Comparison of ENCODE assay signal across 25 cellular contexts in genomic region chr18:4797286-4797685, GRCh38.
DNase-seq lines count a peak whose midpoint lies in the region; FAIRE-seq and TF ChIP-seq lines count a peak whose summit lies in the region.
"Had no signal": no experiment of that assay in that cellular context is flagged by ENCODE, and none has a peak within 500 bp of the region (broad histone marks: within the 10 kb centered on the region; RNA-seq: fewer than 3 reads in every experiment).

No MANE protein-coding gene starts in this region.

- H3K9me1 ChIP-seq in keratinocyte (ENCODE audit: control insufficient read depth, extremely low read depth, insufficient read depth, low read length): no peaks in the 10 kb centered on the region

- 82% methylated on average over 1 of the region's 1 CpG for WGBS in mammary epithelial cell (ENCODE audit: low coverage, missing lambda C conversion rate)
- WGBS in H1 (ENCODE audit: extremely low coverage in 1 of 2, insufficient coverage in 1 of 2, insufficient read length in 1 of 2, insufficient replicate concordance in 2 of 2, low coverage in 1 of 2, low lambda C conversion rate in 2 of 2, missing lambda C conversion rate in 1 of 2), 2 experiments: 95% methylated on average over 1 of the region's 1 CpG; no CpG with 5 or more reads in 1 of the 2 experiments
- 44% methylated on average over 1 of the region's 1 CpG for WGBS in smooth muscle cell (ENCODE audit: low lambda C conversion rate)

- CTCF ChIA-PET in mammary epithelial cell (lab: Charles Lee; ENCODE audit: low non-redundant PET): no interaction called here
- CTCF ChIA-PET in MCF 10A (lab: Yijun Ruan, JAX): no interaction called here
- CTCF ChIA-PET in H1 (lab: Charles Lee; ENCODE audit: partially characterized antibody): no interaction called here

- no peak overlapping the region for H3K18ac ChIP-seq in H1 (ENCODE audit: extremely low read depth, low read length)

- no peak overlapping the region for H2BK5ac ChIP-seq in H1 (ENCODE audit: low read depth, low read length)

- BruUV-seq in mammary epithelial cell (replicated peaks; lab: Mats Ljungman, UMichigan) (no TSS peak), MCF 10A (replicated peaks; lab: Mats Ljungman, UMichigan) (no TSS peak)

- no peak overlapping the region for H2AK5ac ChIP-seq in H1 (ENCODE audit: low read depth, low read length)

- no peak overlapping the region for H2BK120ac ChIP-seq in H1 (replicated peaks; ENCODE audit: low read depth, low read length)

- H3K56ac ChIP-seq in H1 (replicated peaks; ENCODE audit: insufficient read length, low read depth, low read length): no peak overlapping the region

- no peak overlapping the region for H2BK20ac ChIP-seq in H1 (ENCODE audit: low read length)

- no peaks in the 10 kb centered on the region for H3K27me3 Mint-ChIP-seq in MCF 10A (ENCODE audit: insufficient read depth, unreplicated experiment)
- H3K27me3 Mint-ChIP-seq: B cell; CD4-positive, CD25-positive, alpha-beta regulatory T cell had no signal

- H3K79me2 ChIP-seq in mammary epithelial cell (ENCODE audit: insufficient read depth, low read length) (no peaks in the 10 kb centered on the region), H1 (ENCODE audit: control insufficient read depth in 1 of 2, insufficient read depth in 2 of 2, low read length in 2 of 2) (no peaks in the 10 kb centered on the region), keratinocyte (ENCODE audit: control insufficient read depth, insufficient read depth, low read length) (no peaks in the 10 kb centered on the region), smooth muscle cell (ENCODE audit: low read depth) (no peaks in the 10 kb centered on the region)

- H3F3A ChIP-seq in smooth muscle cell (ENCODE audit: low read depth): no peaks in the 10 kb centered on the region

- H3K36me3 ChIP-seq in mammary epithelial cell (ENCODE audit: insufficient read depth, low read length) (no peaks in the 10 kb centered on the region), H1 (ENCODE audit: control insufficient read depth in 2 of 4, insufficient read depth in 4 of 4, low read length in 3 of 4) (no peaks in the 10 kb centered on the region), keratinocyte (ENCODE audit: control insufficient read depth in 2 of 2, extremely low read depth in 1 of 2, insufficient read depth in 2 of 2, low read length in 2 of 2) (no peaks in the 10 kb centered on the region), smooth muscle cell (ENCODE audit: low read depth) (no peaks in the 10 kb centered on the region), tibial artery (no peaks in the 10 kb centered on the region)
- H3K36me3 ChIP-seq: BLaER1 had no signal

- no peak overlapping the region for H4K5ac ChIP-seq in H1 (ENCODE audit: insufficient read length, low read depth, low read length)

- TF ChIP-seq EP300 in H1 (IDR thresholded peaks at IDR 0.05; ENCODE audit: borderline replicate concordance in 1 of 2, low read depth in 2 of 2, low read length in 2 of 2): no peak

- no peak overlapping the region for H3K4ac ChIP-seq in H1 (replicated peaks; ENCODE audit: insufficient read length, low read depth, low read length)

- H4K8ac ChIP-seq in H1 (ENCODE audit: extremely low read depth, insufficient read depth, low read length): no peak overlapping the region

- H3K4me1 Mint-ChIP-seq in MCF 10A (ENCODE audit: insufficient read depth, unreplicated experiment): no peaks in the 10 kb centered on the region
- H3K4me1 Mint-ChIP-seq: B cell; CD4-positive, CD25-positive, alpha-beta regulatory T cell had no signal

- in situ Hi-C loops in mammary epithelial cell (cut with MboI; ENCODE audit: low sequenced_read_pairs in 2 of 2): no loop called here
- in situ Hi-C loops in GM13977 (cut with MboI; ENCODE audit: low pct_unique_long_range_greater_than_20kb, low sequenced_read_pairs, unreplicated experiment): no loop called here

- TF ChIP-seq POLR2A in H1 (IDR thresholded peaks at IDR 0.05; ENCODE audit: control extremely low read depth in 1 of 2, low read depth in 2 of 2, low read length in 2 of 2): no peak

- H3K4me1 ChIP-seq in mammary epithelial cell (ENCODE audit: insufficient read depth, low read length): no peaks in the 10 kb centered on the region
- H3K4me1 ChIP-seq in H1 (replicated peaks in 1 of 4; ENCODE audit: control insufficient read depth in 3 of 4, insufficient read depth in 4 of 4, low read length in 3 of 4): no peaks in the 10 kb centered on the region
- H3K4me1 ChIP-seq in keratinocyte (ENCODE audit: control insufficient read depth, extremely low read depth, insufficient read depth, low read length): no peaks in the 10 kb centered on the region
- no peaks in the 10 kb centered on the region for H3K4me1 ChIP-seq in smooth muscle cell (ENCODE audit: low read depth)
- no peaks in the 10 kb centered on the region for H3K4me1 ChIP-seq in tibial artery
- H3K4me1 ChIP-seq: BLaER1, Caco-2 had no signal

- H3K23ac ChIP-seq in H1 (ENCODE audit: insufficient read length): no peak overlapping the region

- H3K27me3 ChIP-seq in mammary epithelial cell (ENCODE audit: insufficient read depth, low read length) (no peaks in the 10 kb centered on the region), H1 (replicated peaks in 1 of 4; ENCODE audit: control insufficient read depth in 3 of 4, extremely low read depth in 1 of 4, insufficient read depth in 3 of 4, low read length in 3 of 4) (no peaks in the 10 kb centered on the region), keratinocyte (ENCODE audit: control insufficient read depth, extremely low read depth, insufficient read depth, low read length) (no peaks in the 10 kb centered on the region), smooth muscle cell (ENCODE audit: low read depth) (no peaks in the 10 kb centered on the region), tibial artery (no peaks in the 10 kb centered on the region)
- H3K27me3 ChIP-seq: BLaER1 had no signal

- TF ChIP-seq CTCF in mammary epithelial cell (conservative IDR thresholded peaks at IDR 0.05 in 1 of 2, IDR thresholded peaks at IDR 0.05 in 1 of 2; ENCODE audit: extremely low read depth in 1 of 2, insufficient read depth in 1 of 2, low read depth in 1 of 2, low read length in 2 of 2): no peak
- no peak for TF ChIP-seq CTCF in MCF 10A (IDR thresholded peaks at IDR 0.05; ENCODE audit: unreplicated experiment)
- no peak for TF ChIP-seq CTCF in H1 (IDR thresholded peaks at IDR 0.05; ENCODE audit: control extremely low read depth in 1 of 3, insufficient read depth in 1 of 3, low read depth in 1 of 3, low read length in 3 of 3)
- no peak for TF ChIP-seq CTCF in keratinocyte (optimal IDR thresholded peaks at IDR 0.05 in 1 of 3, IDR thresholded peaks at IDR 0.05 in 1 of 3, conservative IDR thresholded peaks at IDR 0.05 in 1 of 3; ENCODE audit: extremely low read depth in 1 of 3, insufficient read depth in 2 of 3, low read length in 3 of 3)
- no peak for TF ChIP-seq CTCF in smooth muscle cell (IDR thresholded peaks at IDR 0.05; ENCODE audit: borderline replicate concordance, insufficient read depth, poor library complexity, severe bottlenecking)
- no peak for TF ChIP-seq CTCF in GM13977 (IDR thresholded peaks at IDR 0.05; ENCODE audit: extremely low read depth, insufficient read depth, missing control alignments)
- no peak for TF ChIP-seq CTCF in tibial artery (IDR thresholded peaks at IDR 0.05)

- no peak overlapping the region for H3K27ac ChIP-seq in mammary epithelial cell (ENCODE audit: insufficient read depth, low read depth, low read length)
- no peak overlapping the region for H3K27ac ChIP-seq in H1 (ENCODE audit: low read depth, low read length)
- no peak overlapping the region for H3K27ac ChIP-seq in keratinocyte (ENCODE audit: control insufficient read depth, insufficient read depth, low read length)
- peak overlapping the region; percentile 88 for H3K27ac ChIP-seq in smooth muscle cell (ENCODE audit: low read depth)
- no peak overlapping the region for H3K27ac ChIP-seq in tibial artery
- H3K27ac ChIP-seq: 22Rv1, BLaER1, C4-2B had no signal

- POLR2A ChIA-PET in MCF 10A (lab: Yijun Ruan, JAX) (no interaction called here), H1 (lab: Charles Lee; ENCODE audit: partially characterized antibody) (no interaction called here)

- dilution Hi-C loops in mammary epithelial cell (cut with HindIII; ENCODE audit: low sequenced_read_pairs) (no loop called here), keratinocyte (cut with MboI; ENCODE audit: extremely low pct_ligation_motif_present, low sequenced_read_pairs) (no loop called here)

- no peak overlapping the region for H2BK12ac ChIP-seq in H1 (ENCODE audit: low read depth, low read length)

- intact Hi-C loops in mammary epithelial cell (cut with micrococcal nuclease) (loop anchor here (10.0 kb wide), 1 partner anchor 48 kb away; no protein-coding TSS in a partner anchor), MCF 10A (cut with micrococcal nuclease) (no loop called here), tibial artery (cut with DNase I; ENCODE audit: low total_unique reads) (no loop called here)

- H2AFZ ChIP-seq in mammary epithelial cell (ENCODE audit: low read depth, low read length) (no peak overlapping the region), H1 (ENCODE audit: low read length) (no peak overlapping the region), keratinocyte (ENCODE audit: control insufficient read depth, low read length) (peak overlapping the region; percentile 19), smooth muscle cell (ENCODE audit: low read depth) (peak overlapping the region; percentile 28)

- H3K4me2 ChIP-seq in mammary epithelial cell (ENCODE audit: insufficient read depth, low read depth, low read length) (no peak overlapping the region), H1 (ENCODE audit: insufficient read depth in 1 of 2, low read depth in 2 of 2, low read length in 2 of 2) (no peak overlapping the region), keratinocyte (ENCODE audit: control insufficient read depth, extremely low read depth, insufficient read depth, low read depth, low read length) (no peak overlapping the region), smooth muscle cell (peak overlapping the region; percentile 5)
- H3K4me2 ChIP-seq: BLaER1 had no signal

- no peak overlapping the region for H3K27ac Mint-ChIP-seq in MCF 10A (ENCODE audit: low read depth, unreplicated experiment)
- H3K27ac Mint-ChIP-seq: B cell; CD4-positive, CD25-positive, alpha-beta regulatory T cell; CD8-positive, alpha-beta T cell had no signal

- no peaks in the 10 kb centered on the region for H3K36me3 Mint-ChIP-seq in MCF 10A (ENCODE audit: insufficient read depth, unreplicated experiment)
- H3K36me3 Mint-ChIP-seq: CD4-positive, CD25-positive, alpha-beta regulatory T cell; CD8-positive, alpha-beta T cell had no signal

- H4K91ac ChIP-seq in H1 (replicated peaks; ENCODE audit: insufficient read length, low read length): no peak overlapping the region

- peak; percentile 1 for DNase-seq in mammary epithelial cell
- DNase-seq in MCF 10A (ENCODE audit: unreplicated experiment): no peak
- no peak for DNase-seq in H1 (ENCODE audit: low read depth in 1 of 2, low spot score in 2 of 2)
- DNase-seq in keratinocyte (ENCODE audit: low read depth, low spot score): no peak
- DNase-seq in smooth muscle cell (lab: John Stamatoyannopoulos, UW; ENCODE audit: unreplicated experiment): no peak
- no peak for DNase-seq in GM13977 (ENCODE audit: low spot score)
- DNase-seq in NCI-H1436 (lab: John Stamatoyannopoulos, UW): no peak
- DNase-seq in tibial artery: no peak
- DNase-seq: Caco-2; CD4-positive, CD25-positive, alpha-beta regulatory T cell; CD8-positive, alpha-beta T cell; DMS153; DND-41; EL; GDM1; GOT3; H7; HCEC 1CT had no signal

- no peak overlapping the region for H2BK15ac ChIP-seq in H1 (ENCODE audit: low read length)

- H3K9me3 Mint-ChIP-seq in MCF 10A (ENCODE audit: unreplicated experiment): peaks cover 8% of the 10 kb centered on the region

- H3K14ac ChIP-seq in H1 (ENCODE audit: insufficient read length): peak overlapping the region; percentile 88

- H3K4me3 Mint-ChIP-seq in MCF 10A (ENCODE audit: unreplicated experiment): no peak overlapping the region
- H3K4me3 Mint-ChIP-seq: B cell; CD4-positive, CD25-positive, alpha-beta regulatory T cell; CD8-positive, alpha-beta T cell had no signal

- H3K4me3 ChIP-seq in mammary epithelial cell (replicated peaks in 1 of 3; ENCODE audit: insufficient read depth in 1 of 3, low read depth in 2 of 3, low read length in 3 of 3) (no peak overlapping the region), H1 (ENCODE audit: extremely low read depth in 1 of 4, insufficient read depth in 2 of 4, low read depth in 3 of 4, low read length in 4 of 4) (no peak overlapping the region), keratinocyte (ENCODE audit: control insufficient read depth in 2 of 3, extremely low read depth in 1 of 3, insufficient read depth in 2 of 3, low read depth in 1 of 3, low read length in 3 of 3) (no peak overlapping the region), smooth muscle cell (no peak overlapping the region), tibial artery (no peak overlapping the region)
- H3K4me3 ChIP-seq: BLaER1, GM12878 had no signal

- no peak for TF ChIP-seq RAD21 in H1 (IDR thresholded peaks at IDR 0.05 in 1 of 2, conservative IDR thresholded peaks at IDR 0.05 in 1 of 2; ENCODE audit: low read depth in 2 of 2, low read length in 2 of 2)

- H3K9ac ChIP-seq in mammary epithelial cell (ENCODE audit: insufficient read depth, low read length) (no peak overlapping the region), H1 (replicated peaks in 1 of 4; ENCODE audit: extremely low read depth in 1 of 4, low read depth in 3 of 4, low read length in 3 of 4) (no peak overlapping the region), keratinocyte (ENCODE audit: control insufficient read depth, extremely low read depth, insufficient read depth, low read length) (no peak overlapping the region), smooth muscle cell (ENCODE audit: low read depth) (peak overlapping the region; percentile 53)
- H3K9ac ChIP-seq: BLaER1 had no signal

- no peaks in the 10 kb centered on the region for H3K23me2 ChIP-seq in H1 (ENCODE audit: low read depth, low read length)

- peaks cover 4% of the 10 kb centered on the region for H3K9me3 ChIP-seq in mammary epithelial cell (replicated peaks; ENCODE audit: insufficient read depth, low read length)
- H3K9me3 ChIP-seq in H1 (ENCODE audit: insufficient read depth in 2 of 2, low read depth in 1 of 2, low read length in 1 of 2): peaks cover 0 to 11% of the 10 kb centered on the region in 2 experiments; a peak in 1 of 4 replicates
- H3K9me3 ChIP-seq in keratinocyte (ENCODE audit: control insufficient read depth, low read depth, low read length): no peaks in the 10 kb centered on the region
- H3K9me3 ChIP-seq in smooth muscle cell (replicated peaks; ENCODE audit: low read depth): no peaks in the 10 kb centered on the region
- H3K9me3 ChIP-seq in tibial artery: peaks cover 0 to 4% (median 0%) of the 10 kb centered on the region in 3 donors
- H3K9me3 ChIP-seq: BLaER1, Caco-2 had no signal

- H4K20me1 ChIP-seq in mammary epithelial cell (ENCODE audit: insufficient read depth, low read length): no peaks in the 10 kb centered on the region
- no peaks in the 10 kb centered on the region for H4K20me1 ChIP-seq in H1 (replicated peaks in 1 of 2; ENCODE audit: control insufficient read depth in 1 of 2, insufficient read depth in 2 of 2, low read length in 2 of 2)
- no peaks in the 10 kb centered on the region for H4K20me1 ChIP-seq in keratinocyte (ENCODE audit: control insufficient read depth, extremely low read depth, insufficient read depth, low read length)
- no peaks in the 10 kb centered on the region for H4K20me1 ChIP-seq in smooth muscle cell (ENCODE audit: low read depth)
- H4K20me1 ChIP-seq: BLaER1 had no signal

- H3K79me1 ChIP-seq in H1 (ENCODE audit: low read depth, low read length): no peaks in the 10 kb centered on the region

- FAIRE-seq in H1 (lab: Jason Lieb, UNC) (no peak), keratinocyte (lab: Jason Lieb, UNC) (no peak)
- FAIRE-seq: A204.1, GM12878, GM18507 had no signal

Comparison
In these comparisons a context has a peak if more than half of its experiments do, and no peak if none do; other contexts are left out.
1. H2AFZ ChIP-seq: peak in keratinocyte (single experiment) and smooth muscle cell (single experiment); none in mammary epithelial cell (single experiment) and H1 (single experiment).